In genomic region chr4:133641191-133641590, GRCh38 we compare ENCODE assay signal across 18 cellular contexts.
DNase-seq lines count a peak whose midpoint lies in the region; ATAC-seq, FAIRE-seq and TF ChIP-seq lines count a peak whose summit lies in the region.
"Had no signal": no experiment of that assay in that cellular context is flagged by ENCODE, and none has a peak within 500 bp of the region (broad histone marks: within the 10 kb centered on the region; RNA-seq: fewer than 3 reads in every experiment).

No MANE protein-coding gene starts in this region.

- WGBS in HUES64: 44% methylated on average over 2 of the region's 2 CpGs
- WGBS in K562 (ENCODE audit: insufficient coverage, low coverage, missing lambda C conversion rate): 3% methylated on average over 2 of the region's 2 CpGs
- WGBS in smooth muscle cell (ENCODE audit: low lambda C conversion rate): 10% methylated on average over 2 of the region's 2 CpGs

- TF ChIP-seq RAD21 in K562 (CRISPR knock-in tag; conservative IDR thresholded peaks at IDR 0.05 in 1 of 2, IDR thresholded peaks at IDR 0.05 in 1 of 2): no peak

- H3K4me3 Mint-ChIP-seq in mesothelial cell of epicardium: no peak overlapping the region

- H3K36me3 Mint-ChIP-seq in mesothelial cell of epicardium: peaks cover 1% of the 10 kb centered on the region

- H3K79me2 ChIP-seq in K562 (ENCODE audit: control insufficient read depth, insufficient read depth, low read length) (no peaks in the 10 kb centered on the region), smooth muscle cell (ENCODE audit: low read depth) (no peaks in the 10 kb centered on the region)

- H3K27ac Mint-ChIP-seq in mesothelial cell of epicardium: peak overlapping the region; percentile 39

- H3K36me3 ChIP-seq in HUES64 (ENCODE audit: insufficient read depth, low read length): no peaks in the 10 kb centered on the region
- no peaks in the 10 kb centered on the region for H3K36me3 ChIP-seq in K562 (ENCODE audit: control insufficient read depth, insufficient read depth, low read length)
- peaks cover 3% of the 10 kb centered on the region for H3K36me3 ChIP-seq in smooth muscle cell (ENCODE audit: low read depth)
- H3K36me3 ChIP-seq in breast epithelium: no peaks in the 10 kb centered on the region
- H3K36me3 ChIP-seq: SJCRH30 had no signal

- no peak for TF ChIP-seq CTCF in K562 (IDR thresholded peaks at IDR 0.05 in 2 of 3, conservative IDR thresholded peaks at IDR 0.05 in 1 of 3; ENCODE audit: insufficient read depth in 2 of 3, low read depth in 1 of 3, low read length in 3 of 3)
- TF ChIP-seq CTCF in mesothelial cell of epicardium (IDR thresholded peaks at IDR 0.05; ENCODE audit: unreplicated experiment): no peak
- TF ChIP-seq CTCF in smooth muscle cell (IDR thresholded peaks at IDR 0.05; ENCODE audit: borderline replicate concordance, insufficient read depth, poor library complexity, severe bottlenecking): no peak
- no peak for TF ChIP-seq CTCF in breast epithelium (IDR thresholded peaks at IDR 0.05)

- H3K4me2 ChIP-seq in K562 (ENCODE audit: insufficient read depth, low read length) (no peak overlapping the region), smooth muscle cell (peak overlapping the region; percentile 31)
- H3K4me2 ChIP-seq: PC-9 had no signal

- H3F3A ChIP-seq in smooth muscle cell (ENCODE audit: low read depth): no peaks in the 10 kb centered on the region

- peaks cover 30% of the 10 kb centered on the region for H3K4me1 ChIP-seq in HUES64 (ENCODE audit: insufficient read depth, low read length)
- no peaks in the 10 kb centered on the region for H3K4me1 ChIP-seq in K562 (replicated peaks in 1 of 2; ENCODE audit: control insufficient read depth in 2 of 2, insufficient read depth in 2 of 2, low read length in 2 of 2)
- H3K4me1 ChIP-seq in smooth muscle cell (ENCODE audit: low read depth): peaks cover 20% of the 10 kb centered on the region
- H3K4me1 ChIP-seq in breast epithelium: no peaks in the 10 kb centered on the region
- H3K4me1 ChIP-seq: SJCRH30 had no signal

- DNase-seq in K562 (ENCODE audit: extremely low read depth in 1 of 4, low spot score in 3 of 4): no peak
- DNase-seq in mesothelial cell of epicardium (ENCODE audit: low spot score in 2 of 2, unreplicated experiment in 2 of 2): no peak
- DNase-seq in smooth muscle cell (lab: John Stamatoyannopoulos, UW; ENCODE audit: unreplicated experiment): no peak
- no peak for DNase-seq in NCI-H69 (lab: John Stamatoyannopoulos, UW)
- no peak for DNase-seq in breast epithelium (ENCODE audit: low spot score in 2 of 2)
- DNase-seq in cerebellum (ENCODE audit: low spot score): no peak
- DNase-seq: GOT3; IMR-90; NCI-H1105 treated with DMSO at 0.1 percent for 48 hours; NCI-H187; NCI-H226; NCI-H524 treated with DMSO at 0.1 percent for 48 hours; NK-92 treated with Interleukin-12 subunit alpha and Interleukin-12 subunit beta, amount 100 ng/mL, for 24 hours; PC-9; SJCRH30 had no signal

- peaks cover 2% of the 10 kb centered on the region for H3K9me3 Mint-ChIP-seq in mesothelial cell of epicardium

- H3K9ac ChIP-seq in HUES64 (ENCODE audit: low read depth, low read length) (no peak overlapping the region), K562 (ENCODE audit: insufficient read depth in 1 of 2, low read depth in 2 of 2, low read length in 2 of 2) (no peak overlapping the region), smooth muscle cell (ENCODE audit: low read depth) (no peak overlapping the region)

- no peak for ATAC-seq in K562
- ATAC-seq: GM12878 had no signal

- CTCF ChIA-PET in K562 (lab: Yijun Ruan, JAX; ENCODE audit: low intra/inter-chr PET ratio): no interaction called here

- no peaks in the 10 kb centered on the region for H4K20me1 ChIP-seq in K562 (replicated peaks; ENCODE audit: control insufficient read depth, insufficient read depth, low read length)
- no peaks in the 10 kb centered on the region for H4K20me1 ChIP-seq in smooth muscle cell (ENCODE audit: low read depth)

- peak overlapping the region; percentile 39; the same call in 1 of the 2 replicates for H3K27ac ChIP-seq in HUES64 (ENCODE audit: low read depth, low read length)
- H3K27ac ChIP-seq in K562 (ENCODE audit: extremely low read depth, low read depth, low read length): no peak overlapping the region
- no peak overlapping the region for H3K27ac ChIP-seq in smooth muscle cell (ENCODE audit: low read depth)
- H3K27ac ChIP-seq in breast epithelium: no peak overlapping the region
- H3K27ac ChIP-seq: PC-9, SJCRH30 had no signal

- H3K27me3 Mint-ChIP-seq in mesothelial cell of epicardium (ENCODE audit: low read depth): no peaks in the 10 kb centered on the region

- BruUV-seq in K562 (replicated peaks; lab: Mats Ljungman, UMichigan): no TSS peak

- H3K4me1 Mint-ChIP-seq in mesothelial cell of epicardium: peaks cover 12% of the 10 kb centered on the region

- in situ Hi-C loops in K562 (cut with MboI): no loop called here

- TF ChIP-seq EP300 in K562 (IDR thresholded peaks at IDR 0.05; ENCODE audit: low read length): no peak

- H3K9me3 ChIP-seq in HUES64 (ENCODE audit: insufficient read depth, low read depth, low read length) (no peaks in the 10 kb centered on the region), K562 (replicated peaks; ENCODE audit: control insufficient read depth, insufficient read depth, low read depth, low read length) (no peaks in the 10 kb centered on the region), smooth muscle cell (replicated peaks; ENCODE audit: low read depth) (no peaks in the 10 kb centered on the region), breast epithelium (no peaks in the 10 kb centered on the region)
- H3K9me3 ChIP-seq: SJCRH30 had no signal

- POLR2A ChIA-PET in K562 (lab: Yijun Ruan, JAX): no interaction called here

- H3K9me1 ChIP-seq in K562 (ENCODE audit: control insufficient read depth, insufficient read depth, low read length): no peaks in the 10 kb centered on the region

- H3K4me3 ChIP-seq in HUES64 (ENCODE audit: low read length): no peak overlapping the region
- H3K4me3 ChIP-seq in K562: no peak overlapping the region
- no peak overlapping the region for H3K4me3 ChIP-seq in smooth muscle cell
- H3K4me3 ChIP-seq in breast epithelium: no peak overlapping the region
- H3K4me3 ChIP-seq: GM12878, PC-9, SJCRH30 had no signal

- no peak for TF ChIP-seq POLR2A in K562 (conservative IDR thresholded peaks at IDR 0.05)
- TF ChIP-seq POLR2A in breast epithelium (IDR thresholded peaks at IDR 0.05): no peak

- H3K27me3 ChIP-seq in HUES64 (ENCODE audit: insufficient read depth, low read length) (no peaks in the 10 kb centered on the region), K562 (ENCODE audit: control insufficient read depth in 2 of 2, insufficient read depth in 2 of 2, low read length in 2 of 2) (no peaks in the 10 kb centered on the region), smooth muscle cell (ENCODE audit: low read depth) (no peaks in the 10 kb centered on the region), breast epithelium (no peaks in the 10 kb centered on the region)
- H3K27me3 ChIP-seq: SJCRH30 had no signal

- no peak for FAIRE-seq in K562 (lab: Jason Lieb, UNC)
- FAIRE-seq: G401.6, GM12878 had no signal

- no peak overlapping the region for H2AFZ ChIP-seq in K562 (ENCODE audit: low read depth, low read length)
- peak overlapping the region; percentile 76 for H2AFZ ChIP-seq in smooth muscle cell (ENCODE audit: low read depth)
- H2AFZ ChIP-seq: PC-9 had no signal

- intact Hi-C loops in K562 (cut with micrococcal nuclease) (no loop called here), breast epithelium (cut with DNase I; ENCODE audit: low total_unique reads) (no loop called here)

TF ChIP-seq in K562, 482 proteins besides CTCF, POLR2A, EP300 and RAD21:
- TF ChIP-seq SFPQ (IDR thresholded peaks at IDR 0.05; ENCODE audit: low read depth, low read length) (no peak), ARID1B (IDR thresholded peaks at IDR 0.05) (0 out of 2 replicates have a peak, but pooled peaks have one; percentile 14), FOXA3 (CRISPR knock-in tag; conservative IDR thresholded peaks at IDR 0.05 in 1 of 2, IDR thresholded peaks at IDR 0.05 in 1 of 2) (peak in 1 of 2 experiments; percentile 52; a peak in 2 of 4 replicates)
TF ChIP-seq in K562: peak in this region for 2.
